ENCODE assay signal across 15 cellular contexts in the genomic region with DNA sequence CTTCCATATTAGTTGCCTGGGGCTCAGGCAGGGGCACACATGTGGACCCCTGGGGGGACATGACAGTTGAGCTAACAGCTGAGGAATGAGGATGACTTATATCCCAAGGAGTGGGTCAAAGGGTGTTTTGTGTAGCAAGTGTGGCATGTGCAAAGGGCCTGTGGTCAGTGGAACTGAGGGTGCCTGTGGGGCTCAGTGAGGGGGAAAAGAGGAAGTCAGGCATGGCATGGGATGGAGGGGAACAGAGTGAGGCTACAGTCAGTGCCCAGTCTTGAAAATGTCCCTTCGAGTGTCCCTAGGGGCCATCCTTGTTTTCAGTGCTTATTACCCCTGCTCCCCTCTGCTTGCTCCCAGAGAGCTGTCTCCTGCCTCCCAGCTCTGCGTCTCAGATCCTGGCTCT.
"Had no signal": no experiment of that assay in that cellular context is flagged by ENCODE, and none has a peak within 500 bp of the region (broad histone marks: within the 10 kb centered on the region; RNA-seq: fewer than 3 reads in every experiment).

No MANE protein-coding gene starts in this region.

- H3K27ac Mint-ChIP-seq: activated naive CD4-positive, alpha-beta T cell treated with anti-CD3 and anti-CD28 coated beads, Interleukin-2, amount 50 U/mL, for 24 hours; activated T-cell treated with anti-CD3 and anti-CD28 coated beads, Interleukin-2, amount 50 U/mL, for 72 hours; activated T-helper 2 cell treated with anti-CD3 and anti-CD28 coated beads, Interferon-gamma antibody, Interleukin-2, Interleukin-4, amounts not matched to agents 10 μg/mL and 5 μg/mL and 100 μg/mL, durations not matched to agents 14 hours and 24 hours and 36 hours; brain; WTC11 had no signal

- H3K4me3 Mint-ChIP-seq: activated naive CD4-positive, alpha-beta T cell treated with anti-CD3 and anti-CD28 coated beads, Interleukin-2, amount 50 U/mL, for 24 hours; activated T-cell treated with anti-CD3 and anti-CD28 coated beads, Interleukin-2, amount 50 U/mL, for 72 hours; brain; T-helper 1 cell treated with Interleukin-12 subunit alpha and Interleukin-12 subunit beta and Interleukin-4 antibody, amounts not matched to agents 30 μg/mL and 1 μg/mL, for 36 hours; WTC11 had no signal

- H3K4me1 Mint-ChIP-seq: brain had no signal

- H3K27me3 Mint-ChIP-seq: activated naive CD4-positive, alpha-beta T cell treated with anti-CD3 and anti-CD28 coated beads, Interleukin-2, amount 50 U/mL, for 24 hours; brain; central memory CD8-positive, alpha-beta T cell had no signal

- DNase-seq: activated CD4-positive, CD25-positive, alpha-beta regulatory T cell treated with anti-CD3 and anti-CD28 coated beads, Interleukin-2, amount 50 U/mL, for 72 hours; amygdala; NCI-H1105 treated with DMSO at 0.1 percent for 48 hours; NCI-H1436 treated with DMSO at 0.1 percent for 48 hours; NCI-H187; NCI-H2081; NCI-H524; SHP77 treated with DMSO at 0.1 percent for 48 hours had no signal
